ENCODE assay signal across 25 cellular contexts in genomic region chr2:119937680-119938079, GRCh38.
A peak's percentile ranks its signal among the peaks of the same experiment; 100 is the strongest.
DNase-seq lines count a peak whose midpoint lies in the region; ATAC-seq, FAIRE-seq and TF ChIP-seq lines count a peak whose summit lies in the region.
"Had no signal": no experiment of that assay in that cellular context is flagged by ENCODE, and none has a peak within 500 bp of the region (broad histone marks: within the 10 kb centered on the region; RNA-seq: fewer than 3 reads in every experiment).

No MANE protein-coding gene starts in this region.

- H3K9me1 ChIP-seq in K562 (ENCODE audit: control insufficient read depth, insufficient read depth, low read length) = no peaks in the 10 kb centered on the region

- no peak overlapping the region for H3K4me2 ChIP-seq in K562 (ENCODE audit: insufficient read depth, low read length)
- H3K4me2 ChIP-seq: BLaER1 had no signal

- WGBS in K562 (ENCODE audit: insufficient coverage, low coverage, missing lambda C conversion rate) = 63% methylated on average over 2 of the region's 2 CpGs

- H3K4me1 ChIP-seq in CD8-positive, alpha-beta memory T cell (ENCODE audit: insufficient read depth, low read length) = peaks cover 46% of the 10 kb centered on the region
- H3K4me1 ChIP-seq in K562 (replicated peaks in 1 of 2; ENCODE audit: control insufficient read depth in 2 of 2, insufficient read depth in 2 of 2, low read length in 2 of 2) = no peaks in the 10 kb centered on the region
- H3K4me1 ChIP-seq: BLaER1, HAP-1 had no signal

- no peaks in the 10 kb centered on the region for H3K9me3 ChIP-seq in CD8-positive, alpha-beta memory T cell (ENCODE audit: low read length)
- no peaks in the 10 kb centered on the region for H3K9me3 ChIP-seq in K562 (replicated peaks; ENCODE audit: control insufficient read depth, insufficient read depth, low read depth, low read length)
- H3K9me3 ChIP-seq: BLaER1, HAP-1 had no signal

- no peak overlapping the region for H2AFZ ChIP-seq in K562 (ENCODE audit: low read depth, low read length)

- H3K27ac ChIP-seq in CD8-positive, alpha-beta memory T cell (ENCODE audit: low read depth, low read length) = no peak overlapping the region
- H3K27ac ChIP-seq in K562 (ENCODE audit: extremely low read depth, low read depth, low read length) = no peak overlapping the region
- H3K27ac ChIP-seq: 22Rv1, BLaER1, C4-2B had no signal

- ATAC-seq in K562 (no peak), GM19463 (IDR thresholded peaks at IDR 0.05; ENCODE audit: unreplicated experiment) (no peak)
- ATAC-seq: CD8-positive, alpha-beta T cell; GM12878 had no signal

- FAIRE-seq in K562 (lab: Jason Lieb, UNC) (no peak), urothelium cell line (lab: Jason Lieb, UNC) (peak; percentile 72)
- FAIRE-seq: A204.1, D721Med, GM12878, GM18507, H54 had no signal

- no peaks in the 10 kb centered on the region for H3K27me3 ChIP-seq in CD8-positive, alpha-beta memory T cell (ENCODE audit: insufficient read depth, low read length, poor library complexity, severe bottlenecking)
- H3K27me3 ChIP-seq in K562 (ENCODE audit: control insufficient read depth in 2 of 2, insufficient read depth in 2 of 2, low read length in 2 of 2) = no peaks in the 10 kb centered on the region
- H3K27me3 ChIP-seq: BLaER1 had no signal

- no peak for TF ChIP-seq RAD21 in K562 (CRISPR knock-in tag; conservative IDR thresholded peaks at IDR 0.05 in 1 of 2, IDR thresholded peaks at IDR 0.05 in 1 of 2)

- H3K36me3 Mint-ChIP-seq in activated T-cell treated with anti-CD3 and anti-CD28 coated beads, Interleukin-2, amount 50 U/mL, for 24 hours (ENCODE audit: low read depth) = peaks cover 57% of the 10 kb centered on the region
- H3K36me3 Mint-ChIP-seq in CD8-positive, alpha-beta memory T cell = peaks cover 35 to 82% (median 39%) of the 10 kb centered on the region in 3 donors

- peaks cover 34% of the 10 kb centered on the region for H3K4me1 Mint-ChIP-seq in activated T-cell treated with anti-CD3 and anti-CD28 coated beads, Interleukin-2, amount 50 U/mL, for 24 hours (ENCODE audit: low read depth)
- H3K4me1 Mint-ChIP-seq in CD8-positive, alpha-beta memory T cell = peaks cover 71 to 91% (median 88%) of the 10 kb centered on the region in 3 donors

- intact Hi-C loops in K562 (cut with micrococcal nuclease) = no loop called here

- peaks cover 20% of the 10 kb centered on the region for H3K36me3 ChIP-seq in CD8-positive, alpha-beta memory T cell (ENCODE audit: insufficient read depth, low read length)
- H3K36me3 ChIP-seq in K562 (ENCODE audit: control insufficient read depth, insufficient read depth, low read length) = peaks cover 14% of the 10 kb centered on the region; the same call in 2 of the 3 replicates

- H3K4me3 Mint-ChIP-seq in activated T-cell treated with anti-CD3 and anti-CD28 coated beads, Interleukin-2, amount 50 U/mL, for 24 hours = no peak overlapping the region
- peak overlapping the region in 3 of 7 donors; percentile 37 to 71 (median 64) for H3K4me3 Mint-ChIP-seq in CD8-positive, alpha-beta memory T cell
- H3K4me3 Mint-ChIP-seq: B cell; CD8-positive, alpha-beta T cell; HFFc6 had no signal

- no peaks in the 10 kb centered on the region for H4K20me1 ChIP-seq in K562 (replicated peaks; ENCODE audit: control insufficient read depth, insufficient read depth, low read length)
- H4K20me1 ChIP-seq: BLaER1 had no signal

- no peaks in the 10 kb centered on the region for H3K79me2 ChIP-seq in K562 (ENCODE audit: control insufficient read depth, insufficient read depth, low read length)

- H3K9me3 Mint-ChIP-seq in activated T-cell treated with anti-CD3 and anti-CD28 coated beads, Interleukin-2, amount 50 U/mL, for 24 hours = no peaks in the 10 kb centered on the region
- H3K9me3 Mint-ChIP-seq in CD8-positive, alpha-beta memory T cell = peaks cover 0 to 2% (median 0%) of the 10 kb centered on the region in 5 donors
- H3K9me3 Mint-ChIP-seq: HFFc6 had no signal

- POLR2A ChIA-PET in CD8-positive, alpha-beta memory T cell (lab: Charles Lee) = interaction anchor here (0.6 kb wide), 1 partner anchor 95 kb away, joined by 3 read pairs; no protein-coding TSS in a partner anchor
- POLR2A ChIA-PET in K562 (lab: Yijun Ruan, JAX) = no interaction called here

- TF ChIP-seq POLR2A in K562 (conservative IDR thresholded peaks at IDR 0.05) = no peak

- DNase-seq in activated T-cell treated with anti-CD3 and anti-CD28 coated beads, Interleukin-2, amount 50 U/mL, for 24 hours = no peak
- DNase-seq in activated T-cell treated with anti-CD3 and anti-CD28 coated beads, Interleukin-2, amount 50 U/mL, for 1 hour = no peak
- no peak for DNase-seq in CD8-positive, alpha-beta memory T cell
- DNase-seq in K562 (ENCODE audit: extremely low read depth in 1 of 4, low spot score in 3 of 4) (no peak), urothelium cell line (ENCODE audit: low spot score) (no peak), HK-2 (ENCODE audit: unreplicated experiment) (no peak)
- DNase-seq: CD4-positive, CD25-positive, alpha-beta regulatory T cell; CD8-positive, alpha-beta T cell; DMS 273 treated with DMSO at 0.1 percent for 48 hours; DMS79; EL; GDM1; GOT3; HFFc6 had no signal

- CTCF ChIA-PET in CD8-positive, alpha-beta memory T cell (lab: Charles Lee) = no interaction called here
- CTCF ChIA-PET in K562 (lab: Yijun Ruan, JAX; ENCODE audit: low intra/inter-chr PET ratio) = no interaction called here

- TF ChIP-seq EP300 in K562 (IDR thresholded peaks at IDR 0.05; ENCODE audit: low read length) = no peak

- no peak overlapping the region for H3K9ac ChIP-seq in K562 (ENCODE audit: insufficient read depth in 1 of 2, low read depth in 2 of 2, low read length in 2 of 2)
- H3K9ac ChIP-seq: BLaER1 had no signal

- no peak overlapping the region for H3K4me3 ChIP-seq in CD8-positive, alpha-beta memory T cell (ENCODE audit: low read length)
- H3K4me3 ChIP-seq in K562 = no peak overlapping the region
- H3K4me3 ChIP-seq: BLaER1, GM12878, HAP-1 had no signal

- in situ Hi-C loops in K562 (cut with MboI) = no loop called here

- no TSS peak for BruUV-seq in K562 (replicated peaks; lab: Mats Ljungman, UMichigan)

- no peaks in the 10 kb centered on the region for H3K27me3 Mint-ChIP-seq in activated T-cell treated with anti-CD3 and anti-CD28 coated beads, Interleukin-2, amount 50 U/mL, for 24 hours
- H3K27me3 Mint-ChIP-seq in CD8-positive, alpha-beta memory T cell = no peaks in the 10 kb centered on the region
- H3K27me3 Mint-ChIP-seq: B cell; CD4-positive, CD25-positive, alpha-beta regulatory T cell had no signal

- peak overlapping the region; percentile 52 for H3K27ac Mint-ChIP-seq in activated T-cell treated with anti-CD3 and anti-CD28 coated beads, Interleukin-2, amount 50 U/mL, for 24 hours
- H3K27ac Mint-ChIP-seq in CD8-positive, alpha-beta memory T cell = peak overlapping the region in 5 of 8 donors; percentile 39 to 70 (median 58)
- H3K27ac Mint-ChIP-seq: B cell; CD4-positive, CD25-positive, alpha-beta regulatory T cell; CD8-positive, alpha-beta T cell; HFFc6 had no signal

- no peak for TF ChIP-seq CTCF in K562 (IDR thresholded peaks at IDR 0.05 in 2 of 3, conservative IDR thresholded peaks at IDR 0.05 in 1 of 3; ENCODE audit: insufficient read depth in 2 of 3, low read depth in 1 of 3, low read length in 3 of 3)

TF ChIP-seq in K562, 482 proteins besides CTCF, POLR2A, EP300 and RAD21:
- TF ChIP-seq RFX5 (IDR thresholded peaks at IDR 0.05; ENCODE audit: low read depth, low read length) (no peak), ZNF121 (CRISPR knock-in tag; conservative IDR thresholded peaks at IDR 0.05) (peak; percentile 77)
